ENCODE assay signal across 8 cellular contexts in genomic region chr11:125592305-125593112, GRCh38. TPM values are rescaled to one million over a fixed set of nuclear protein-coding genes. Genes with fewer than 3 reads are reported as not detected.
DNase-seq lines count a peak whose midpoint lies in the region; ATAC-seq and TF ChIP-seq lines count a peak whose summit lies in the region.

Gene STT3A, plus strand, starts transcription at chr11:125592852. Its CDS starts 3,064 bp downstream, at chr11:125595916.

- H3K4me3 ChIP-seq in Panc1 (ENCODE audit: low read depth in 2 of 2, low read length in 2 of 2) (peak within 1 kb of the TSS; percentile 86 to 99), mucosa of rectum (ENCODE audit: low read length in 2 of 2) (peak within 1 kb of the TSS; percentile 81 to 98)

- H3K4me1 Mint-ChIP-seq in activated T-cell treated with anti-CD3 and anti-CD28 coated beads, Interleukin-2, amount 50 U/mL, for 4 hours (ENCODE audit: low read depth) = peaks cover 41% of the 10 kb centered on the region

- peak; percentile 94 for TF ChIP-seq POLR2A in erythroblast (IDR thresholded peaks at IDR 0.05; ENCODE audit: low read length)

- intact Hi-C loops in Panc1 (cut with micrococcal nuclease; ENCODE audit: unreplicated experiment) = no loop called here

- H3K4me1 ChIP-seq in Panc1 (ENCODE audit: control insufficient read depth, insufficient read depth, low read length) = peaks cover 6% of the 10 kb centered on the region; the same call in 1 of the 2 replicates
- H3K4me1 ChIP-seq in mucosa of rectum (ENCODE audit: control insufficient read depth in 2 of 2, insufficient read depth in 2 of 2, low read length in 2 of 2) = peaks cover 9 to 14% of the 10 kb centered on the region in 2 donors

- peaks cover 13% of the 10 kb centered on the region for H3K36me3 Mint-ChIP-seq in activated T-cell treated with anti-CD3 and anti-CD28 coated beads, Interleukin-2, amount 50 U/mL, for 4 hours (ENCODE audit: insufficient read depth)

- H3K27me3 ChIP-seq in Panc1 (ENCODE audit: control insufficient read depth, insufficient read depth, low read length) (no peaks in the 10 kb centered on the region), mucosa of rectum (ENCODE audit: control insufficient read depth in 2 of 2, insufficient read depth in 2 of 2, low read length in 2 of 2) (no peaks in the 10 kb centered on the region)

- CTCF ChIA-PET in Panc1 (lab: Charles Lee) = no interaction called here

- H3K27ac ChIP-seq in Panc1 (ENCODE audit: low read length) = peak within 1 kb of the TSS; percentile 98
- peak within 1 kb of the TSS; percentile 92 to 99 for H3K27ac ChIP-seq in mucosa of rectum (ENCODE audit: low read depth in 2 of 2, low read length in 2 of 2)

- H3K36me3 ChIP-seq in Panc1 (ENCODE audit: control insufficient read depth, insufficient read depth, low read length) = peaks cover 4% of the 10 kb centered on the region
- peaks cover 2 to 3% of the 10 kb centered on the region in 2 donors for H3K36me3 ChIP-seq in mucosa of rectum (ENCODE audit: control insufficient read depth in 2 of 2, insufficient read depth in 2 of 2, low read length in 2 of 2)

- peak within 1 kb of the TSS; percentile 99 for H3K4me3 Mint-ChIP-seq in activated T-cell treated with anti-CD3 and anti-CD28 coated beads, Interleukin-2, amount 50 U/mL, for 4 hours

- H3K9me3 Mint-ChIP-seq in activated T-cell treated with anti-CD3 and anti-CD28 coated beads, Interleukin-2, amount 50 U/mL, for 4 hours = no peaks in the 10 kb centered on the region

- POLR2A ChIA-PET in Panc1 (lab: Charles Lee) = interaction anchor here (0.5 to 2.0 kb wide), 5 partner anchors 23 to 1851 kb away, joined by 3 to 8 read pairs (median 4); partner anchors contain the start of gene EI24

- DNase-seq in DMS53 (lab: John Stamatoyannopoulos, UW) (peak; percentile 100), KG1 (lab: John Stamatoyannopoulos, UW) (peak; percentile 100), Panc1 (ENCODE audit: low read depth, low spot score) (peak; percentile 99), erythroblast (lab: John Stamatoyannopoulos, UW) (peak; percentile 100)
- DNase-seq in activated T-cell treated with anti-CD3 and anti-CD28 coated beads, Interleukin-2, amount 50 U/mL, for 4 hours = peak; percentile 96
- peak; percentile 98 for DNase-seq in stimulated activated CD8-positive, alpha-beta memory T cell treated with anti-CD3 and anti-CD28 coated beads, Interleukin-4, amount 100 ng/mL, for 48 hours

- in situ Hi-C loops in Panc1 (cut with HindIII; ENCODE audit: low pct_unique_long_range_greater_than_20kb, low sequenced_read_pairs) = no loop called here

- BruUV-seq in Panc1 (replicated peaks; lab: Mats Ljungman, UMichigan) = no TSS peak

- H3K9ac ChIP-seq in mucosa of rectum (ENCODE audit: low read depth in 1 of 2, low read length in 2 of 2) = peak within 1 kb of the TSS; percentile 87 to 100

- ATAC-seq in GM21723 (IDR thresholded peaks at IDR 0.05; ENCODE audit: unreplicated experiment) (peak; percentile 97), Panc1 (peak; percentile 98)
- peak; percentile 94 to 95 for ATAC-seq in activated T-cell treated with anti-CD3 and anti-CD28 coated beads, Interleukin-2, amount 50 U/mL, for 4 hours

- H3K27me3 Mint-ChIP-seq in activated T-cell treated with anti-CD3 and anti-CD28 coated beads, Interleukin-2, amount 50 U/mL, for 4 hours (ENCODE audit: low read depth) = no peaks in the 10 kb centered on the region

- H3K9me3 ChIP-seq in Panc1 (ENCODE audit: control insufficient read depth, insufficient read depth, low read depth, low read length) (no peaks in the 10 kb centered on the region), mucosa of rectum (ENCODE audit: control insufficient read depth in 2 of 2, low read length in 2 of 2) (no peaks in the 10 kb centered on the region)

- no peak for TF ChIP-seq CTCF in Panc1 (IDR thresholded peaks at IDR 0.05)

RNA-seq across cellular contexts. Expression of gene STT3A, which starts in this region (rescaled TPM):
- 229 TPM for total RNA-seq in Panc1 (2021; ENCODE audit: unreplicated experiment)
- 181 TPM for polyA plus RNA-seq in Panc1 (2012; ENCODE audit: insufficient read length)
- total RNA-seq in activated T-cell treated with anti-CD3 and anti-CD28 coated beads, Interleukin-2, amount 50 U/mL, for 4 hours = 100 to 1,000 TPM; 124 to 148 (median 141) TPM

Comparison
In these comparisons a context has a peak if more than half of its experiments do, and no peak if none do; other contexts are left out.
1. Peak in every context shown above with its lines: DNase-seq, ATAC-seq, H3K4me3 ChIP-seq and H3K27ac ChIP-seq.